8 cellular contexts compared by ENCODE assay signal in the genomic region with DNA sequence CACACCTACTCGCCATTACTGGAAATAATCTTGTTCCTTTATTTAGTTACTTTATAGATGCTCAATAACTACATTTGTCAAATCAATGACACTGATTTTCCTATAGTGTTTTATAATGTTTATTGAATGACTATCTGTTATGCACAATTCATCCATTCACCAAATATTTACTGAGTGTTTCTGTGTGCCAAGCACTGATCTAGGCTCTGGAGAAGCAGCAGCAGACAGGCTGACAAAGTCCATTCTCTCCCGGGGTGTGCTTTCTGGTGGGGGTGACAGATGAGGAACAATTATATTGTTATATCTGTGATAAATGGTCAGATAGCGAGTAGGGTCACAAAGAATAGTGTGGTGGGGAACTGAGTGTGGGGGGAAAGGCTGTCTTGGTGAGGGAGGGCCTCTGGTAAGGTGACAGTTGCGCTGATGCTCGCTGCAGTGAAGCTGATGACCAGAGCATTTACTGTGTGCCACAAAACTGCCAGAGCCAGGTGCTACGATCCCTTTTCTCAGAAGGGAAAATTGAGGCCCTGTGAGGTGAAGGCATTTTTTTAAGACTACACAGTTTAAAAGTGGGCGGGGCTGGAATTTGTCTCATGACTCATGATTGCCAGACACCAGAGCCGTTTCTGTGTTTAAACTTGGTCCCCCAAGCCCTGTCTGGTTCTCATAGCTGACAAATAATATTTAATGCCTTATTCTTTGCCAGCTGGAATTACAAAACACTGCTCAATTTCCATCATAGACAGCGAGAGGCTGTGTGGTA. TPM values are rescaled to one million over a fixed set of nuclear protein-coding genes. Genes with fewer than 3 reads are reported as not detected.
DNase-seq lines count a peak whose midpoint lies in the region; ATAC-seq and TF ChIP-seq lines count a peak whose summit lies in the region.

No MANE protein-coding gene starts in this region.

- H3K27me3 ChIP-seq in foreskin keratinocyte: no peaks in the 10 kb centered on the region

- POLR2A ChIA-PET in AG04449 (lab: Yijun Ruan, JAX): no interaction called here

- peak overlapping the region; percentile 95 for H3K27ac Mint-ChIP-seq in activated T-cell treated with anti-CD3 and anti-CD28 coated beads, Interleukin-2, amount 50 U/mL, for 24 hours

- H3K4me1 Mint-ChIP-seq in activated T-cell treated with anti-CD3 and anti-CD28 coated beads, Interleukin-2, amount 50 U/mL, for 24 hours (ENCODE audit: low read depth): peaks cover 88% of the 10 kb centered on the region

- peak overlapping the region; percentile 76 for H3K4me3 Mint-ChIP-seq in activated T-cell treated with anti-CD3 and anti-CD28 coated beads, Interleukin-2, amount 50 U/mL, for 24 hours

- H3K9me3 Mint-ChIP-seq in activated T-cell treated with anti-CD3 and anti-CD28 coated beads, Interleukin-2, amount 50 U/mL, for 24 hours: no peaks in the 10 kb centered on the region

- ATAC-seq in foreskin keratinocyte (peak; percentile 50), HG03432 (IDR thresholded peaks at IDR 0.05; ENCODE audit: unreplicated experiment) (no peak), HG02759 (IDR thresholded peaks at IDR 0.05; ENCODE audit: unreplicated experiment) (no peak)

- DNase-seq in AG04449 (ENCODE audit: low read depth, low spot score) (peak; percentile 52), NAMALWA (ENCODE audit: low spot score) (peak; percentile 26), foreskin keratinocyte (peak; percentile 55 to 68), cerebellar nuclear complex (lab: John Stamatoyannopoulos, UW) (no peak)
- DNase-seq in activated T-cell treated with anti-CD3 and anti-CD28 coated beads, Interleukin-2, amount 50 U/mL, for 24 hours: peak; percentile 62
- peak; percentile 47 to 54 for DNase-seq in stimulated activated CD4-positive, alpha-beta T cell treated with anti-CD3 and anti-CD28 coated beads, Interleukin-2, amount 100 ng/mL, for 48 hours

- H3K27me3 Mint-ChIP-seq in activated T-cell treated with anti-CD3 and anti-CD28 coated beads, Interleukin-2, amount 50 U/mL, for 24 hours: no peaks in the 10 kb centered on the region

- peaks cover 20% of the 10 kb centered on the region for H3K4me1 ChIP-seq in foreskin keratinocyte

- CTCF ChIA-PET in AG04449 (lab: Yijun Ruan, JAX): interaction anchor here (1.3 to 10.2 kb wide), 5 partner anchors 12 to 142 kb away, joined by 3 to 75 read pairs (median 5); no protein-coding TSS in a partner anchor

- H3K36me3 Mint-ChIP-seq in activated T-cell treated with anti-CD3 and anti-CD28 coated beads, Interleukin-2, amount 50 U/mL, for 24 hours (ENCODE audit: low read depth): peaks cover 63% of the 10 kb centered on the region

- peak overlapping the region; percentile 10 for H3K27ac ChIP-seq in foreskin keratinocyte

- H3K4me3 ChIP-seq in AG04449 (ENCODE audit: low read depth, low read length): no peak overlapping the region

- TF ChIP-seq CTCF in AG04449 (IDR thresholded peaks at IDR 0.05; ENCODE audit: insufficient read depth, low read length, missing control alignments): no peak
- TF ChIP-seq CTCF in foreskin keratinocyte (conservative IDR thresholded peaks at IDR 0.05): no peak

RNA-seq across cellular contexts. Expression of a gene that starts 10.2 kb away (rescaled TPM):
- 23.6 and 28.1 TPM in 2 replicates for total RNA-seq in foreskin keratinocyte
- polyA plus RNA-seq in foreskin keratinocyte: 21.4 and 22.4 TPM in 2 replicates

RNA-seq across cellular contexts. Expression of a gene that starts 28.1 kb away (rescaled TPM):
- 179 and 199 TPM in 2 replicates for total RNA-seq in foreskin keratinocyte
- 161 and 174 TPM in 2 replicates for polyA plus RNA-seq in foreskin keratinocyte

RNA-seq across cellular contexts. Expression of a gene that starts 31.3 kb away (rescaled TPM):
- not detected in 2 replicates for total RNA-seq in foreskin keratinocyte
- not detected in 2 replicates for polyA plus RNA-seq in foreskin keratinocyte

RNA-seq across cellular contexts. Expression of a gene that starts 54.0 kb away (rescaled TPM):
- total RNA-seq in foreskin keratinocyte: not detected in 2 replicates
- not detected in 2 replicates for polyA plus RNA-seq in foreskin keratinocyte

Comparison
In these comparisons a context has a peak if more than half of its experiments do, and no peak if none do; other contexts are left out.
1. DNase-seq: peak in AG04449 (single experiment), NAMALWA (single experiment), activated T-cell treated with anti-CD3 and anti-CD28 coated beads, Interleukin-2, amount 50 U/mL, for 24 hours (single experiment), foreskin keratinocyte (2 of 2) and stimulated activated CD4-positive, alpha-beta T cell treated with anti-CD3 and anti-CD28 coated beads, Interleukin-2, amount 100 ng/mL, for 48 hours (2 of 2); none in cerebellar nuclear complex (0 of 2).